Comparison of ENCODE assay signal across 11 cellular contexts in the genomic region with DNA sequence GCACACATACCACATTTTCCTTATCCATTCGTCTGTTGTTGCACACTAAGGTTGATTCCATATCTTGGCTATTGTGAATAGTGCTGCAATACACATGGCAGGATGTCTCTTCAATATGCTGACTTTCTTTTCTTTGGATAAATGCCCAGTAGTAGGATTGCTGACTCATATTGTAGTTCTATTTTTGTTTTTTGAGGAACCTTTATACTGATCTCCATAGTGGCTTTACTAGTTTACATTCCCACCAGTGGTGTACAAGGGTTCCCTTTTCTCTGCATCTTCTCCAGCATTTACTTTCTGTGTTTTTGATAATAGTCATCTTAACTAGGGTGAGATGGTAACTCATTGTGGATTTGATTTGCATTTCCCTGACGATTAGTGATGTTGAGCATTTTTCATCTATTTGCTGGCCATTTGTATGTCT.
A peak's percentile ranks its signal among the peaks of the same experiment; 100 is the strongest.
DNase-seq lines count a peak whose midpoint lies in the region; ATAC-seq, FAIRE-seq and TF ChIP-seq lines count a peak whose summit lies in the region.
"Had no signal": no experiment of that assay in that cellular context is flagged by ENCODE, and none has a peak within 500 bp of the region (broad histone marks: within the 10 kb centered on the region; RNA-seq: fewer than 3 reads in every experiment).

No MANE protein-coding gene starts in this region.

- no peak for TF ChIP-seq POLR2A in IMR-90 (IDR thresholded peaks at IDR 0.05; ENCODE audit: low read depth, low read length)

- no peak overlapping the region for H2AK5ac ChIP-seq in IMR-90 (ENCODE audit: low read depth, low read length)

- no peaks in the 10 kb centered on the region for H3K27me3 ChIP-seq in IMR-90 (ENCODE audit: control insufficient read depth, insufficient read depth, low read length)
- H3K27me3 ChIP-seq in adipocyte (replicated peaks; ENCODE audit: control insufficient read depth, insufficient read depth, low read length), result no peaks in the 10 kb centered on the region
- no peaks in the 10 kb centered on the region for H3K27me3 ChIP-seq in neural progenitor cell

- no peaks in the 10 kb centered on the region; a peak in 1 of 4 replicates for H3K79me1 ChIP-seq in IMR-90 (ENCODE audit: low read depth in 1 of 2, low read length in 2 of 2)

- no peak overlapping the region for H3K27ac Mint-ChIP-seq in neural progenitor cell
- H3K27ac Mint-ChIP-seq: activated naive CD8-positive, alpha-beta T cell treated with anti-CD3 and anti-CD28 coated beads, Interleukin-2, amount 50 U/mL, for 24 hours had no signal

- H3K4ac ChIP-seq in IMR-90 (ENCODE audit: low read depth, low read length), result no peak overlapping the region

- H2BK20ac ChIP-seq in IMR-90 (ENCODE audit: low read depth, low read length), result no peak overlapping the region

- H3K4me3 ChIP-seq in IMR-90 (ENCODE audit: insufficient read depth, low read depth, low read length) (no peak overlapping the region), adipocyte (ENCODE audit: low read length) (peak overlapping the region; percentile 38), neural progenitor cell (no peak overlapping the region)
- H3K4me3 ChIP-seq: HAP-1 had no signal

- TF ChIP-seq RAD21 in IMR-90 (IDR thresholded peaks at IDR 0.05; ENCODE audit: low read length), result no peak

- H3K27me3 Mint-ChIP-seq in neural progenitor cell (ENCODE audit: insufficient read depth, low read depth), result no peaks in the 10 kb centered on the region
- H3K27me3 Mint-ChIP-seq: activated naive CD8-positive, alpha-beta T cell treated with anti-CD3 and anti-CD28 coated beads, Interleukin-2, amount 50 U/mL, for 24 hours had no signal

- peaks cover 9% of the 10 kb centered on the region for H3K4me1 Mint-ChIP-seq in neural progenitor cell

- H4K5ac ChIP-seq in IMR-90 (ENCODE audit: low read depth, low read length), result no peak overlapping the region

- CTCF ChIA-PET in IMR-90 (lab: Yijun Ruan, JAX), result no interaction called here

- no peak overlapping the region for H2BK15ac ChIP-seq in IMR-90 (ENCODE audit: low read depth, low read length)

- H3K14ac ChIP-seq in IMR-90 (replicated peaks; ENCODE audit: low read depth, low read length), result no peak overlapping the region

- H3K9me1 ChIP-seq in IMR-90 (ENCODE audit: insufficient read depth, low read length), result no peaks in the 10 kb centered on the region

- H3K4me1 ChIP-seq in IMR-90 (ENCODE audit: control insufficient read depth, insufficient read depth, low read length) (peaks cover 5% of the 10 kb centered on the region), adipocyte (ENCODE audit: control insufficient read depth, insufficient read depth, low read length) (peaks cover 12% of the 10 kb centered on the region), neural progenitor cell (peaks cover 9% of the 10 kb centered on the region)

- no peak overlapping the region for H2BK5ac ChIP-seq in IMR-90 (ENCODE audit: low read depth, low read length, poor library complexity, severe bottlenecking)

- FAIRE-seq in islet of Langerhans (lab: Jason Lieb, UNC), result peak; percentile 78

- dilution Hi-C loops in IMR-90 (cut with HindIII; ENCODE audit: low sequenced_read_pairs, unreplicated experiment), result no loop called here

- no peak overlapping the region for H2AK9ac ChIP-seq in IMR-90 (replicated peaks; ENCODE audit: low read depth, low read length, poor library complexity)

- H3K23ac ChIP-seq in IMR-90 (ENCODE audit: low read depth, low read length), result no peak overlapping the region

- no peaks in the 10 kb centered on the region for H3K79me2 ChIP-seq in neural progenitor cell (ENCODE audit: low read depth)

- H3K4me2 ChIP-seq in IMR-90 (ENCODE audit: low read depth, low read length) (no peak overlapping the region; the same call in 1 of the 2 replicates), neural progenitor cell (no peak overlapping the region)

- H3K56ac ChIP-seq in IMR-90 (ENCODE audit: extremely low read depth, insufficient read depth, low read length), result no peak overlapping the region

- peaks cover 23% of the 10 kb centered on the region for H3K36me3 Mint-ChIP-seq in neural progenitor cell

- peak; percentile 94 for ATAC-seq in IMR-90 (ENCODE audit: low read depth)
- ATAC-seq in HG02610 (IDR thresholded peaks at IDR 0.05; ENCODE audit: unreplicated experiment), result no peak
- no peak for ATAC-seq in HG03571 (IDR thresholded peaks at IDR 0.05; ENCODE audit: unreplicated experiment)
- ATAC-seq: activated naive CD8-positive, alpha-beta T cell treated with anti-CD3 and anti-CD28 coated beads, Interleukin-2, amount 50 U/mL, for 24 hours had no signal

- POLR2A ChIA-PET in IMR-90 (lab: Charles Lee; ENCODE audit: unreplicated experiment), result no interaction called here

- H4K20me1 ChIP-seq in IMR-90 (ENCODE audit: insufficient read depth, low read length) (no peaks in the 10 kb centered on the region), neural progenitor cell (ENCODE audit: low read depth) (no peaks in the 10 kb centered on the region)

- no peak overlapping the region for H4K8ac ChIP-seq in IMR-90 (ENCODE audit: low read depth in 2 of 2, low read length in 2 of 2)

- H3K36me3 ChIP-seq in IMR-90 (ENCODE audit: control insufficient read depth, insufficient read depth, low read length) (0 out of 2 replicates have a peak, but pooled peaks cover 1% of the 10 kb centered on the region), adipocyte (ENCODE audit: control insufficient read depth, insufficient read depth, low read length, severe bottlenecking) (peaks cover 6% of the 10 kb centered on the region), neural progenitor cell (peaks cover 6% of the 10 kb centered on the region)
- H3K36me3 ChIP-seq: HAP-1 had no signal

- DNase-seq in AG20443 (ENCODE audit: low spot score) (peak; percentile 12), IMR-90 (peak; percentile 90), adipocyte (ENCODE audit: low read depth) (peak; percentile 84), neural progenitor cell (ENCODE audit: low spot score) (no peak), substantia nigra (lab: John Stamatoyannopoulos, UW) (no peak)
- DNase-seq: activated naive CD8-positive, alpha-beta T cell treated with anti-CD3 and anti-CD28 coated beads, Interleukin-2, amount 50 U/mL, for 24 hours; T-helper 2 cell had no signal

- no CpG with 5 or more reads among the region's 2 CpGs for WGBS in IMR-90 (ENCODE audit: extremely low coverage in 2 of 2, insufficient read length in 1 of 2), 2 experiments

- intact Hi-C loops in IMR-90 (cut with micrococcal nuclease), result no loop called here

- no peak overlapping the region for H3K4me3 Mint-ChIP-seq in neural progenitor cell
- H3K4me3 Mint-ChIP-seq: activated naive CD8-positive, alpha-beta T cell treated with anti-CD3 and anti-CD28 coated beads, Interleukin-2, amount 50 U/mL, for 24 hours had no signal

- H2AFZ ChIP-seq in IMR-90 (replicated peaks; ENCODE audit: low read length, poor library complexity), result no peak overlapping the region
- H2AFZ ChIP-seq in neural progenitor cell (replicated peaks), result no peak overlapping the region

- no TSS peak for BruUV-seq in IMR-90 (replicated peaks; lab: Mats Ljungman, UMichigan)

- no peak overlapping the region for H4K91ac ChIP-seq in IMR-90 (ENCODE audit: insufficient read depth, low read depth, low read length)

- H3K9ac ChIP-seq in IMR-90 (ENCODE audit: low read depth, low read length) (no peak overlapping the region), adipocyte (ENCODE audit: low read length) (no peak overlapping the region), neural progenitor cell (no peak overlapping the region)

- H3K27ac ChIP-seq in IMR-90 (ENCODE audit: insufficient read depth, low read length) (no peak overlapping the region), neural progenitor cell (no peak overlapping the region), substantia nigra (ENCODE audit: low read depth, low read length, poor library complexity, severe bottlenecking) (no peak overlapping the region)

- no peak overlapping the region for H3K18ac ChIP-seq in IMR-90 (ENCODE audit: low read depth, low read length)

- H3F3A ChIP-seq in neural progenitor cell (ENCODE audit: low read depth), result no peaks in the 10 kb centered on the region

- no peak overlapping the region for H2BK120ac ChIP-seq in IMR-90 (ENCODE audit: low read depth, low read length)

- H3K9me3 ChIP-seq in IMR-90 (ENCODE audit: control insufficient read depth, insufficient read depth, low read length) (no peaks in the 10 kb centered on the region), adipocyte (ENCODE audit: control insufficient read depth, low read length) (no peaks in the 10 kb centered on the region), neural progenitor cell (ENCODE audit: low read depth) (no peaks in the 10 kb centered on the region)
- H3K9me3 ChIP-seq: HAP-1 had no signal

- no peaks in the 10 kb centered on the region for H3K9me3 Mint-ChIP-seq in neural progenitor cell
- H3K9me3 Mint-ChIP-seq: activated naive CD8-positive, alpha-beta T cell treated with anti-CD3 and anti-CD28 coated beads, Interleukin-2, amount 50 U/mL, for 24 hours had no signal

- TF ChIP-seq CTCF in IMR-90 (conservative IDR thresholded peaks at IDR 0.05; ENCODE audit: low read depth, low read length) (no peak), neural progenitor cell (IDR thresholded peaks at IDR 0.05) (no peak)

- in situ Hi-C loops in IMR-90 (cut with MboI; ENCODE audit: low sequenced_read_pairs), result no loop called here

TF ChIP-seq in IMR-90, 13 proteins besides CTCF, POLR2A, EP300 and RAD21:
- TF ChIP-seq FOS (IDR thresholded peaks at IDR 0.05; ENCODE audit: low read depth, low read length) (0 out of 2 replicates have a peak, but pooled peaks have one; percentile 33), BHLHE40 (IDR thresholded peaks at IDR 0.05; ENCODE audit: low read depth, low read length) (no peak), MAFK (IDR thresholded peaks at IDR 0.05; ENCODE audit: low read depth, low read length) (peak; percentile 91), NFE2L2 (IDR thresholded peaks at IDR 0.05; ENCODE audit: low read depth, low read length) (peak; percentile 80), CEBPB (IDR thresholded peaks at IDR 0.05; ENCODE audit: low read depth, low read length) (peak; percentile 73)
- TF ChIP-seq, protein P1, sequence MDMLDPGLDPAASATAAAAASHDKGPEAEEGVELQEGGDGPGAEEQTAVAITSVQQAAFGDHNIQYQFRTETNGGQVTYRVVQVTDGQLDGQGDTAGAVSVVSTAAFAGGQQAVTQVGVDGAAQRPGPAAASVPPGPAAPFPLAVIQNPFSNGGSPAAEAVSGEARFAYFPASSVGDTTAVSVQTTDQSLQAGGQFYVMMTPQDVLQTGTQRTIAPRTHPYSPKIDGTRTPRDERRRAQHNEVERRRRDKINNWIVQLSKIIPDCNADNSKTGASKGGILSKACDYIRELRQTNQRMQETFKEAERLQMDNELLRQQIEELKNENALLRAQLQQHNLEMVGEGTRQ (IDR thresholded peaks at IDR 0.05; ENCODE audit: low read depth, low read length), result no peak

Comparison
In these comparisons a context has a peak if more than half of its experiments do, and no peak if none do; other contexts are left out.
1. DNase-seq: peak in AG20443 (single experiment), IMR-90 (single experiment) and adipocyte (single experiment); none in neural progenitor cell (single experiment) and substantia nigra (0 of 49).